9 cellular contexts compared by ENCODE assay signal in genomic region chr12:124422570-124423523, GRCh38.
DNase-seq lines count a peak whose midpoint lies in the region; ATAC-seq, FAIRE-seq and TF ChIP-seq lines count a peak whose summit lies in the region.
"Had no signal": no experiment of that assay in that cellular context is flagged by ENCODE, and none has a peak within 500 bp of the region (broad histone marks: within the 10 kb centered on the region; RNA-seq: fewer than 3 reads in every experiment).

No MANE protein-coding gene starts in this region.

- H3K79me2 ChIP-seq in H1 (ENCODE audit: control insufficient read depth in 1 of 2, insufficient read depth in 2 of 2, low read length in 2 of 2): peaks cover 0 to 3% of the 10 kb centered on the region in 2 experiments; a peak in 1 of 4 replicates

- POLR2A ChIA-PET in H1 (lab: Charles Lee; ENCODE audit: partially characterized antibody): interaction anchor here (0.7 kb wide), 1 partner anchor 14 kb away, joined by 3 read pairs; no protein-coding TSS in a partner anchor

- H3K23ac ChIP-seq in H1 (ENCODE audit: insufficient read length): no peak overlapping the region

- no peak overlapping the region for H2BK12ac ChIP-seq in H1 (ENCODE audit: low read depth, low read length)

- no peak overlapping the region for H4K5ac ChIP-seq in H1 (ENCODE audit: insufficient read length, low read depth, low read length)

- WGBS in H1 (ENCODE audit: extremely low coverage in 1 of 2, insufficient coverage in 1 of 2, insufficient read length in 1 of 2, insufficient replicate concordance in 2 of 2, low coverage in 1 of 2, low lambda C conversion rate in 2 of 2, missing lambda C conversion rate in 1 of 2), 2 experiments: 90% methylated on average over 27 of the region's 37 CpGs; no CpG with 5 or more reads in 1 of the 2 experiments

- H3K56ac ChIP-seq in H1 (replicated peaks; ENCODE audit: insufficient read length, low read depth, low read length): no peak overlapping the region

- no peak overlapping the region for H3K4me3 ChIP-seq in H1 (ENCODE audit: extremely low read depth in 1 of 4, insufficient read depth in 2 of 4, low read depth in 3 of 4, low read length in 4 of 4)
- H3K4me3 ChIP-seq in uterus: peak overlapping the region in 1 of 2 donors; percentile 39

- peak overlapping the region; percentile 52; the same call in 1 of the 2 replicates for H2BK5ac ChIP-seq in H1 (ENCODE audit: low read depth, low read length)

- no peak overlapping the region for H2BK15ac ChIP-seq in H1 (ENCODE audit: low read length)

- no peak overlapping the region for H2BK20ac ChIP-seq in H1 (ENCODE audit: low read length)

- no peaks in the 10 kb centered on the region for H3K23me2 ChIP-seq in H1 (ENCODE audit: low read depth, low read length)

- no peak overlapping the region for H4K91ac ChIP-seq in H1 (replicated peaks; ENCODE audit: insufficient read length, low read length)

- H3K4me2 ChIP-seq in H1 (ENCODE audit: insufficient read depth in 1 of 2, low read depth in 2 of 2, low read length in 2 of 2): no peak overlapping the region

- H3K9ac ChIP-seq in H1 (replicated peaks in 1 of 4; ENCODE audit: extremely low read depth in 1 of 4, low read depth in 3 of 4, low read length in 3 of 4): no peak overlapping the region

- H3K9me3 ChIP-seq in H1 (ENCODE audit: insufficient read depth in 2 of 2, low read depth in 1 of 2, low read length in 1 of 2) (no peaks in the 10 kb centered on the region), uterus (no peaks in the 10 kb centered on the region)

- intact Hi-C loops in uterus (cut with DNase I; ENCODE audit: low total_unique reads): loop anchor here (5.0 kb wide), 1 partner anchor 36 kb away; no protein-coding TSS in a partner anchor

- H3K79me1 ChIP-seq in H1 (ENCODE audit: low read depth, low read length): peaks cover 2% of the 10 kb centered on the region; the same call in 1 of the 2 replicates

- peak overlapping the region; percentile 78 for H3K4ac ChIP-seq in H1 (replicated peaks; ENCODE audit: insufficient read length, low read depth, low read length)

- H3K4me1 ChIP-seq in H1 (replicated peaks in 1 of 4; ENCODE audit: control insufficient read depth in 3 of 4, insufficient read depth in 4 of 4, low read length in 3 of 4): peaks cover 0 to 5% (median 3%) of the 10 kb centered on the region in 4 experiments; a peak in 3 of 7 replicates
- peaks cover 9 to 29% of the 10 kb centered on the region in 2 donors for H3K4me1 ChIP-seq in uterus

- FAIRE-seq in H1 (lab: Jason Lieb, UNC): no peak
- no peak for FAIRE-seq in D721Med (lab: Jason Lieb, UNC)

- no peak overlapping the region for H2AK5ac ChIP-seq in H1 (ENCODE audit: low read depth, low read length)

- peak overlapping the region; percentile 74; the same call in 1 of the 2 replicates for H4K8ac ChIP-seq in H1 (ENCODE audit: extremely low read depth, insufficient read depth, low read length)

- H3K27ac ChIP-seq in H1 (ENCODE audit: low read depth, low read length) (peak overlapping the region; percentile 52; the same call in 1 of the 2 replicates), uterus (peak overlapping the region; percentile 87 to 96)
- H3K27ac ChIP-seq: HL-60 had no signal

- DNase-seq in Daoy (ENCODE audit: low read depth) (peak; percentile 95), NCI-H510A (lab: John Stamatoyannopoulos, UW) (peak; percentile 72), H1 (ENCODE audit: low read depth in 1 of 2, low spot score in 2 of 2) (no peak), medulla oblongata (ENCODE audit: extremely low spot score) (peak; percentile 83), uterus (peak; percentile 95 to 96), D721Med (ENCODE audit: insufficient read length, low spot score) (no peak)

- no peak for ATAC-seq in GM18502 (IDR thresholded peaks at IDR 0.05; ENCODE audit: poor library complexity, unreplicated experiment)
- no peak for ATAC-seq in HG02642 (IDR thresholded peaks at IDR 0.05; ENCODE audit: poor library complexity, unreplicated experiment)

- TF ChIP-seq POLR2A in H1 (IDR thresholded peaks at IDR 0.05; ENCODE audit: control extremely low read depth in 1 of 2, low read depth in 2 of 2, low read length in 2 of 2): no peak
- TF ChIP-seq POLR2A in uterus (IDR thresholded peaks at IDR 0.05): peak in 1 of 2 donors; percentile 15

- no peak for TF ChIP-seq CTCF in H1 (IDR thresholded peaks at IDR 0.05; ENCODE audit: control extremely low read depth in 1 of 3, insufficient read depth in 1 of 3, low read depth in 1 of 3, low read length in 3 of 3)
- peak in 1 of 4 experiments; percentile 40 for TF ChIP-seq CTCF in uterus (IDR thresholded peaks at IDR 0.05)
- no peak for TF ChIP-seq CTCF in D721Med (IDR thresholded peaks at IDR 0.05; ENCODE audit: insufficient read depth, missing control alignments)

- H3K27me3 ChIP-seq in H1 (replicated peaks in 1 of 4; ENCODE audit: control insufficient read depth in 3 of 4, extremely low read depth in 1 of 4, insufficient read depth in 3 of 4, low read length in 3 of 4): no peaks in the 10 kb centered on the region
- H3K27me3 ChIP-seq in uterus: no peaks in the 10 kb centered on the region

- H4K20me1 ChIP-seq in H1 (replicated peaks in 1 of 2; ENCODE audit: control insufficient read depth in 1 of 2, insufficient read depth in 2 of 2, low read length in 2 of 2): peaks cover 2% of the 10 kb centered on the region in 2 experiments

- H3K36me3 ChIP-seq in H1 (ENCODE audit: control insufficient read depth in 2 of 4, insufficient read depth in 4 of 4, low read length in 3 of 4): peaks cover 11 to 46% (median 25%) of the 10 kb centered on the region in 4 experiments
- no peaks in the 10 kb centered on the region for H3K36me3 ChIP-seq in uterus

- no peak overlapping the region for H2AFZ ChIP-seq in H1 (ENCODE audit: low read length)

- CTCF ChIA-PET in H1 (lab: Charles Lee; ENCODE audit: partially characterized antibody): interaction anchor here (0.9 to 1.0 kb wide), 2 partner anchors 87 to 349 kb away, joined by 3 read pairs; no protein-coding TSS in a partner anchor

- no peak for TF ChIP-seq RAD21 in H1 (IDR thresholded peaks at IDR 0.05 in 1 of 2, conservative IDR thresholded peaks at IDR 0.05 in 1 of 2; ENCODE audit: low read depth in 2 of 2, low read length in 2 of 2)

- H3K18ac ChIP-seq in H1 (ENCODE audit: extremely low read depth, low read length): no peak overlapping the region; the same call in 1 of the 2 replicates

- H3K14ac ChIP-seq in H1 (ENCODE audit: insufficient read length): no peak overlapping the region

- H2BK120ac ChIP-seq in H1 (replicated peaks; ENCODE audit: low read depth, low read length): no peak overlapping the region

- no peak for TF ChIP-seq EP300 in H1 (IDR thresholded peaks at IDR 0.05; ENCODE audit: borderline replicate concordance in 1 of 2, low read depth in 2 of 2, low read length in 2 of 2)

TF ChIP-seq in H1, 55 proteins besides CTCF, POLR2A, EP300 and RAD21:
- TF ChIP-seq SAP30 (IDR thresholded peaks at IDR 0.05; ENCODE audit: insufficient read depth, insufficient replicate concordance, low read length): no peak
- no peak for TF ChIP-seq NRF1 (IDR thresholded peaks at IDR 0.05; ENCODE audit: low read depth, low read length)
- no peak for TF ChIP-seq SIX5 (IDR thresholded peaks at IDR 0.05; ENCODE audit: low read depth, low read length)
- no peak for TF ChIP-seq TEAD4 (IDR thresholded peaks at IDR 0.05; ENCODE audit: low read depth, low read length)
- no peak for TF ChIP-seq KDM1A (IDR thresholded peaks at IDR 0.05; ENCODE audit: borderline replicate concordance, low read length)
- no peak for TF ChIP-seq HDAC6 (IDR thresholded peaks at IDR 0.05; ENCODE audit: low read depth, low read length)
- TF ChIP-seq SUZ12 (IDR thresholded peaks at IDR 0.05; ENCODE audit: low read length): no peak
- no peak for TF ChIP-seq RBBP5 (IDR thresholded peaks at IDR 0.05; ENCODE audit: borderline replicate concordance, low read depth, low read length)
- TF ChIP-seq GABPA (IDR thresholded peaks at IDR 0.05; ENCODE audit: borderline replicate concordance, insufficient read depth, low read length): no peak

Comparison
In these comparisons a context has a peak if more than half of its experiments do, and no peak if none do; other contexts are left out.
1. DNase-seq: peak in Daoy (single experiment), NCI-H510A (single experiment), medulla oblongata (single experiment) and uterus (2 of 2); none in H1 (0 of 2) and D721Med (single experiment).